Comparison of ENCODE assay signal across 29 cellular contexts in the genomic region with DNA sequence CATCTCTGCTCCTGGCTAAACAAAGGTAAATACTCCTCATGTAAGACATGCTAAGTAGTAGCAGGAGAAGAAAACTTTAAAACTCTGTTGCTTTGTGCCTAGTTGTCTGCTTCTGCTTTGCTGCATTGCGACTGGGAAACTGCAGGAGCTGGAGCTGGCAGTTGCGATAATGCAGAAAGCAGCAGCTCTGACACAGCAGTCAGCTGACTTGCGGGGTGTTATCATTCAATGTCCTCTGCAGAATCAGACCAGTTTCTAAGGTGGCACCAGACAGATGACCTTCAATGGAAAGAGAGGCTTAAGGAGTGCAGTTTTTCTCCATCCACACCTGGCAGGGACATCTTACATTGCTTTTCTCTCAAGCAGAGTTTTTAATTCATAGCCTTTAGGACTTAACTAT.
DNase-seq lines count a peak whose midpoint lies in the region; ATAC-seq and TF ChIP-seq lines count a peak whose summit lies in the region.
"Had no signal": no experiment of that assay in that cellular context is flagged by ENCODE, and none has a peak within 500 bp of the region (broad histone marks: within the 10 kb centered on the region; RNA-seq: fewer than 3 reads in every experiment).

No MANE protein-coding gene starts in this region.

- H3K9me3 ChIP-seq in Panc1 (ENCODE audit: control insufficient read depth, insufficient read depth, low read depth, low read length), result no peaks in the 10 kb centered on the region
- no peaks in the 10 kb centered on the region for H3K9me3 ChIP-seq in right cardiac atrium (ENCODE audit: control insufficient read depth, low read length)
- H3K9me3 ChIP-seq in osteoblast (ENCODE audit: low read depth, low read length), result no peaks in the 10 kb centered on the region
- H3K9me3 ChIP-seq: esophagus muscularis mucosa, left lung, MG63, sigmoid colon, tibial nerve had no signal

- H3K27me3 Mint-ChIP-seq in GM23338 (ENCODE audit: insufficient read depth, low read depth, poor library complexity), result peaks cover 5% of the 10 kb centered on the region
- H3K27me3 Mint-ChIP-seq: activated CD4-positive, alpha-beta T cell treated with anti-CD3 and anti-CD28 coated beads for 36 hours had no signal

- CTCF ChIA-PET in Panc1 (lab: Charles Lee), result interaction anchor here (0.5 kb wide), 2 partner anchors 65 to 1218 kb away, joined by 4 to 7 read pairs; no protein-coding TSS in a partner anchor

- H3K27me3 ChIP-seq in GM23338 (ENCODE audit: insufficient read depth), result no peaks in the 10 kb centered on the region
- peaks cover 10% of the 10 kb centered on the region for H3K27me3 ChIP-seq in Panc1 (ENCODE audit: control insufficient read depth, insufficient read depth, low read length)
- no peaks in the 10 kb centered on the region for H3K27me3 ChIP-seq in right cardiac atrium (ENCODE audit: control insufficient read depth, insufficient read depth)
- H3K27me3 ChIP-seq in osteoblast (ENCODE audit: insufficient read depth, low read length), result peaks cover 6% of the 10 kb centered on the region
- H3K27me3 ChIP-seq: cardiac muscle cell, esophagus muscularis mucosa, left lung, MG63, sigmoid colon, tibial nerve had no signal

- 44% methylated on average over 3 of the region's 3 CpGs for WGBS in right cardiac atrium

- H3K27ac ChIP-seq in GM23338 (ENCODE audit: low read depth) (no peak overlapping the region), Panc1 (ENCODE audit: low read length) (no peak overlapping the region), right cardiac atrium (ENCODE audit: low read length) (no peak overlapping the region), osteoblast (ENCODE audit: low read depth, low read length) (no peak overlapping the region)
- H3K27ac ChIP-seq: cardiac muscle cell, esophagus muscularis mucosa, left lung, parathyroid adenoma, sigmoid colon, tibial nerve had no signal

- POLR2A ChIA-PET in Panc1 (lab: Charles Lee), result interaction anchor here (0.5 kb wide), 1 partner anchor 229 kb away, joined by 4 read pairs; no protein-coding TSS in a partner anchor

- no peak for TF ChIP-seq CTCF in GM23338 (conservative IDR thresholded peaks at IDR 0.05; ENCODE audit: low read depth in 2 of 2)
- no peak for TF ChIP-seq CTCF in Panc1 (IDR thresholded peaks at IDR 0.05)
- no peak for TF ChIP-seq CTCF in osteoblast (IDR thresholded peaks at IDR 0.05; ENCODE audit: extremely low read depth, low read depth, low read length)

- H3K4me1 Mint-ChIP-seq in GM23338, result peaks cover 26% of the 10 kb centered on the region; the same call in 2 of the 3 replicates
- H3K4me1 Mint-ChIP-seq: activated CD4-positive, alpha-beta T cell treated with anti-CD3 and anti-CD28 coated beads for 36 hours; CD14-positive monocyte; naive thymus-derived CD4-positive, alpha-beta T cell; stimulated activated naive CD8-positive, alpha-beta T cell treated with anti-CD3 and anti-CD28 coated beads, Interleukin-15, amount 100 ng/mL, for 72 hours had no signal

- intact Hi-C loops in Panc1 (cut with micrococcal nuclease; ENCODE audit: unreplicated experiment) (no loop called here), right cardiac atrium (cut with DNase I) (no loop called here)

- no peak overlapping the region for H3K27ac Mint-ChIP-seq in GM23338
- H3K27ac Mint-ChIP-seq: activated CD4-positive, alpha-beta T cell treated with anti-CD3 and anti-CD28 coated beads for 36 hours; CD14-positive monocyte; endodermal cell; mesothelial cell of epicardium; naive thymus-derived CD4-positive, alpha-beta T cell; stimulated activated naive CD8-positive, alpha-beta T cell treated with anti-CD3 and anti-CD28 coated beads, Interleukin-15, amount 100 ng/mL, for 72 hours; T-helper 1 cell treated with Interleukin-12 subunit alpha and Interleukin-12 subunit beta and Interleukin-4 antibody, amounts not matched to agents 30 μg/mL and 1 μg/mL, for 36 hours had no signal

- no peak overlapping the region for H3K4me2 ChIP-seq in GM23338
- H3K4me2 ChIP-seq in osteoblast (ENCODE audit: insufficient read depth, low read length), result no peak overlapping the region

- BruUV-seq in Panc1 (replicated peaks; lab: Mats Ljungman, UMichigan), result no TSS peak

- no peaks in the 10 kb centered on the region for H3K9me2 ChIP-seq in GM23338 (ENCODE audit: insufficient read depth)

- H3K4me3 Mint-ChIP-seq in GM23338, result no peak overlapping the region
- H3K4me3 Mint-ChIP-seq: activated CD4-positive, alpha-beta T cell treated with anti-CD3 and anti-CD28 coated beads for 36 hours; activated T-cell treated with anti-CD3 and anti-CD28 coated beads, Interleukin-2, amount 50 U/mL, for 4 hours; CD14-positive monocyte; endodermal cell; mesothelial cell of epicardium; naive thymus-derived CD4-positive, alpha-beta T cell; stimulated activated naive CD8-positive, alpha-beta T cell treated with anti-CD3 and anti-CD28 coated beads, Interleukin-15, amount 100 ng/mL, for 72 hours; T-helper 1 cell treated with Interleukin-12 subunit alpha and Interleukin-12 subunit beta and Interleukin-4 antibody, amounts not matched to agents 30 μg/mL and 1 μg/mL, for 36 hours had no signal

- in situ Hi-C loops in Panc1 (cut with HindIII; ENCODE audit: low pct_unique_long_range_greater_than_20kb, low sequenced_read_pairs), result no loop called here

- no peaks in the 10 kb centered on the region for H3F3A ChIP-seq in GM23338 (replicated peaks; ENCODE audit: low read depth)

- DNase-seq in GM23338 (ENCODE audit: low spot score) (no peak), NCI-H2029 treated with DMSO at 0.1 percent for 48 hours (lab: John Stamatoyannopoulos, UW) (peak; percentile 37), Panc1 (ENCODE audit: low read depth, low spot score) (no peak), right cardiac atrium (no peak), NCI-H1417 treated with DMSO at 0.1 percent for 48 hours (lab: John Stamatoyannopoulos, UW) (no peak), osteoblast (ENCODE audit: insufficient read length, low spot score, missing footprints) (no peak), hippocampal formation (lab: John Stamatoyannopoulos, UW) (no peak)
- DNase-seq: activated CD4-positive, alpha-beta T cell treated with anti-CD3 and anti-CD28 coated beads for 36 hours; activated naive CD4-positive, alpha-beta T cell; activated T-cell treated with anti-CD3 and anti-CD28 coated beads, Interleukin-2, amount 50 U/mL, for 4 hours; amniotic stem cell; Calu3; foreskin melanocyte; KBM-7; left lung; MG63; naive thymus-derived CD4-positive, alpha-beta T cell; NK-92 treated with Interleukin-12 subunit alpha and Interleukin-12 subunit beta, amount 100 ng/mL, for 24 hours; sigmoid colon; stimulated activated naive CD8-positive, alpha-beta T cell treated with anti-CD3 and anti-CD28 coated beads, Interleukin-15, amount 100 ng/mL, for 72 hours had no signal

- H2AFZ ChIP-seq in GM23338 (peak overlapping the region; percentile 64; the same call in 1 of the 2 replicates), osteoblast (ENCODE audit: low read length) (no peak overlapping the region)
- H2AFZ ChIP-seq: parathyroid adenoma had no signal

- no peak; the same call in 2 of the 3 replicates for ATAC-seq in GM23338
- ATAC-seq in Panc1, result 0 out of 2 replicates have a peak, but pooled peaks have one; percentile 38
- ATAC-seq in right cardiac atrium, result peak; percentile 55 to 65
- ATAC-seq in GM19452 (IDR thresholded peaks at IDR 0.05; ENCODE audit: unreplicated experiment), result no peak
- ATAC-seq: activated CD4-positive, alpha-beta T cell treated with anti-CD3 and anti-CD28 coated beads for 36 hours; activated T-cell treated with anti-CD3 and anti-CD28 coated beads, Interleukin-2, amount 50 U/mL, for 4 hours; naive thymus-derived CD4-positive, alpha-beta T cell; stimulated activated naive CD8-positive, alpha-beta T cell treated with anti-CD3 and anti-CD28 coated beads, Interleukin-15, amount 100 ng/mL, for 72 hours had no signal

- no peaks in the 10 kb centered on the region for H3K9me3 Mint-ChIP-seq in GM23338
- H3K9me3 Mint-ChIP-seq: activated T-cell treated with anti-CD3 and anti-CD28 coated beads, Interleukin-2, amount 50 U/mL, for 4 hours; CD14-positive monocyte; endodermal cell; mesothelial cell of epicardium; naive thymus-derived CD4-positive, alpha-beta T cell; stimulated activated naive CD8-positive, alpha-beta T cell treated with anti-CD3 and anti-CD28 coated beads, Interleukin-15, amount 100 ng/mL, for 72 hours; T-helper 1 cell treated with Interleukin-12 subunit alpha and Interleukin-12 subunit beta and Interleukin-4 antibody, amounts not matched to agents 30 μg/mL and 1 μg/mL, for 36 hours had no signal

- H4K20me1 ChIP-seq in GM23338 (replicated peaks; ENCODE audit: insufficient read depth), result no peaks in the 10 kb centered on the region
- no peaks in the 10 kb centered on the region for H4K20me1 ChIP-seq in osteoblast (ENCODE audit: insufficient read depth, low read length)

- no peaks in the 10 kb centered on the region for H3K36me3 ChIP-seq in GM23338 (ENCODE audit: insufficient read depth)
- H3K36me3 ChIP-seq in Panc1 (ENCODE audit: control insufficient read depth, insufficient read depth, low read length), result no peaks in the 10 kb centered on the region
- no peaks in the 10 kb centered on the region for H3K36me3 ChIP-seq in osteoblast (ENCODE audit: insufficient read depth, low read length)
- H3K36me3 ChIP-seq: cardiac muscle cell, esophagus muscularis mucosa, left lung, MG63, sigmoid colon, tibial nerve had no signal

- H3K4me1 ChIP-seq in GM23338 (ENCODE audit: insufficient read depth) (peaks cover 19% of the 10 kb centered on the region), Panc1 (ENCODE audit: control insufficient read depth, insufficient read depth, low read length) (no peaks in the 10 kb centered on the region), right cardiac atrium (ENCODE audit: control insufficient read depth, insufficient read depth, low read length) (no peaks in the 10 kb centered on the region), osteoblast (ENCODE audit: insufficient read depth, low read length) (no peaks in the 10 kb centered on the region)
- H3K4me1 ChIP-seq: esophagus muscularis mucosa, left lung, parathyroid adenoma, sigmoid colon, tibial nerve had no signal

- H3K4me3 ChIP-seq in GM23338, result no peak overlapping the region
- no peak overlapping the region for H3K4me3 ChIP-seq in Panc1 (ENCODE audit: low read depth in 2 of 2, low read length in 2 of 2)
- H3K4me3 ChIP-seq in right cardiac atrium (ENCODE audit: low read length), result no peak overlapping the region
- H3K4me3 ChIP-seq in osteoblast (ENCODE audit: insufficient read depth, low read length), result no peak overlapping the region
- H3K4me3 ChIP-seq: cardiac muscle cell, esophagus muscularis mucosa, left lung, MG63, sigmoid colon, tibial nerve had no signal

- no peaks in the 10 kb centered on the region for H3K36me3 Mint-ChIP-seq in GM23338 (ENCODE audit: low read depth)
- H3K36me3 Mint-ChIP-seq: CD14-positive monocyte; mesothelial cell of epicardium; naive thymus-derived CD4-positive, alpha-beta T cell had no signal

- H3K79me2 ChIP-seq in GM23338 (replicated peaks; ENCODE audit: insufficient read depth) (no peaks in the 10 kb centered on the region), osteoblast (ENCODE audit: insufficient read depth, low read length) (no peaks in the 10 kb centered on the region)
- H3K79me2 ChIP-seq: parathyroid adenoma had no signal

Comparison
In these comparisons a context has a peak if more than half of its experiments do, and no peak if none do; other contexts are left out.
1. ATAC-seq: peak in Panc1 (single experiment) and right cardiac atrium (2 of 2); none in GM23338 (single experiment) and GM19452 (single experiment).